Comparison of ENCODE assay signal across 16 cellular contexts in the genomic region with DNA sequence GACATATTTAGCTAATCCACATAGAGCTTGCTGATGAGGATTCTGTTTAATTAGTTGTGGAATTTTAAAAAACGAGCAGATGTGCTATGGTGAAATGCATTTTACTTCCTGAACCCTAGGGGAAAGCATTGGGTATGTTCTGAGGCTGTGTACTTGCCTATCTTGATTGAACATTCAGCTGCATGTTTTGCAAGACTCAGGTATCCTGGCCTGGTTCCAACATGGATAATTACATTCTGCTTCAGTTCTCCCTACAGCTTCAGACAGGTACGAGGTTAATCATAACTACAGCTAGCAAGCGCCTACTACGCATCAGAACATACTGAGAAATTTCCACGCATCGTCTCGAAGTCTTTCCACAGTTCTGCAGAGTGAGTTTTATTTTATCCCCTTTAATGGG.
DNase-seq lines count a peak whose midpoint lies in the region; ATAC-seq and TF ChIP-seq lines count a peak whose summit lies in the region.
"Had no signal": no experiment of that assay in that cellular context is flagged by ENCODE, and none has a peak within 500 bp of the region (broad histone marks: within the 10 kb centered on the region; RNA-seq: fewer than 3 reads in every experiment).

No MANE protein-coding gene starts in this region.

- no peaks in the 10 kb centered on the region for H3K9me3 ChIP-seq in mammary epithelial cell (replicated peaks; ENCODE audit: insufficient read depth, low read length)
- H3K9me3 ChIP-seq: BE2C had no signal

- no peak overlapping the region for H3K9ac ChIP-seq in mammary epithelial cell (ENCODE audit: insufficient read depth, low read length)

- no peaks in the 10 kb centered on the region for H3K27me3 ChIP-seq in mammary epithelial cell (ENCODE audit: insufficient read depth, low read length)
- H3K27me3 ChIP-seq: BE2C had no signal

- 57% methylated on average over 7 of the region's 7 CpGs for WGBS in mammary epithelial cell (ENCODE audit: low coverage, missing lambda C conversion rate)

- dilution Hi-C loops in mammary epithelial cell (cut with HindIII; ENCODE audit: low sequenced_read_pairs) = no loop called here

- peaks cover 28% of the 10 kb centered on the region for H3K79me2 ChIP-seq in mammary epithelial cell (ENCODE audit: insufficient read depth, low read length)

- peaks cover 2% of the 10 kb centered on the region for H3K36me3 ChIP-seq in mammary epithelial cell (ENCODE audit: insufficient read depth, low read length)
- H3K36me3 ChIP-seq: BE2C had no signal

- no peak for ATAC-seq in natural killer cell treated with Interleukin-12 subunit alpha and Interleukin-12 subunit beta and Interleukin-15 and Interleukin-18, amount 100 ng/mL, for 72 hours
- ATAC-seq: T-helper 17 cell had no signal

- no peaks in the 10 kb centered on the region for H4K20me1 ChIP-seq in mammary epithelial cell (ENCODE audit: insufficient read depth, low read length)

- no peak overlapping the region for H3K27ac Mint-ChIP-seq in Calu3 (ENCODE audit: unreplicated experiment)
- no peak overlapping the region for H3K27ac Mint-ChIP-seq in natural killer cell treated with Interleukin-12 subunit alpha and Interleukin-12 subunit beta and Interleukin-15 and Interleukin-18, amount 100 ng/mL, for 72 hours
- H3K27ac Mint-ChIP-seq: CD4-positive, alpha-beta T cell; T-helper 17 cell had no signal

- H3K27me3 Mint-ChIP-seq in Calu3 (ENCODE audit: unreplicated experiment) = peaks cover 22% of the 10 kb centered on the region
- H3K27me3 Mint-ChIP-seq in natural killer cell treated with Interleukin-12 subunit alpha and Interleukin-12 subunit beta and Interleukin-15 and Interleukin-18, amount 100 ng/mL, for 72 hours = peaks cover 13 to 15% of the 10 kb centered on the region in 2 donors

- in situ Hi-C loops in mammary epithelial cell (cut with MboI; ENCODE audit: low sequenced_read_pairs in 2 of 2) = no loop called here

- no peak overlapping the region for H2AFZ ChIP-seq in mammary epithelial cell (ENCODE audit: low read depth, low read length)

- intact Hi-C loops in Calu3 (cut with micrococcal nuclease; ENCODE audit: unreplicated experiment) (no loop called here), mammary epithelial cell (cut with micrococcal nuclease) (no loop called here)

- no peaks in the 10 kb centered on the region for H3K4me1 ChIP-seq in mammary epithelial cell (ENCODE audit: insufficient read depth, low read length)
- H3K4me1 ChIP-seq: BE2C had no signal

- DNase-seq in DMS79 treated with DMSO at 0.1 percent for 48 hours (lab: John Stamatoyannopoulos, UW) (peak; percentile 13), DMS79 (lab: John Stamatoyannopoulos, UW) (no peak), Calu3 (peak; percentile 32), NCI-H2171 treated with DMSO at 0.1 percent for 48 hours (lab: John Stamatoyannopoulos, UW) (peak; percentile 26), mammary epithelial cell (peak; percentile 41), cortex of kidney (lab: John Stamatoyannopoulos, UW) (no peak), D341Med (ENCODE audit: low spot score) (no peak)
- DNase-seq in natural killer cell treated with Interleukin-12 subunit alpha and Interleukin-12 subunit beta and Interleukin-15 and Interleukin-18, amount 100 ng/mL, for 72 hours (ENCODE audit: low spot score) = no peak
- DNase-seq: 8988T; BE2C; CD4-positive, alpha-beta T cell; KG1; NCI-H1694 treated with DMSO at 0.1 percent for 48 hours; NCI-H446; OCI-M1; T-helper 17 cell had no signal

- no peak overlapping the region for H3K27ac ChIP-seq in mammary epithelial cell (ENCODE audit: insufficient read depth, low read depth, low read length)

- H3K36me3 Mint-ChIP-seq in Calu3 (ENCODE audit: insufficient read depth, unreplicated experiment) = no peaks in the 10 kb centered on the region
- H3K36me3 Mint-ChIP-seq in natural killer cell treated with Interleukin-12 subunit alpha and Interleukin-12 subunit beta and Interleukin-15 and Interleukin-18, amount 100 ng/mL, for 72 hours = no peaks in the 10 kb centered on the region

- BruUV-seq in Calu3 (replicated peaks; lab: Mats Ljungman, UMichigan) (no TSS peak), mammary epithelial cell (replicated peaks; lab: Mats Ljungman, UMichigan) (no TSS peak)

- H3K4me3 Mint-ChIP-seq in Calu3 (ENCODE audit: low read depth, unreplicated experiment) = no peak overlapping the region
- H3K4me3 Mint-ChIP-seq in natural killer cell treated with Interleukin-12 subunit alpha and Interleukin-12 subunit beta and Interleukin-15 and Interleukin-18, amount 100 ng/mL, for 72 hours = no peak overlapping the region
- H3K4me3 Mint-ChIP-seq: CD4-positive, alpha-beta T cell; T-helper 17 cell had no signal

- H3K4me3 ChIP-seq in mammary epithelial cell (replicated peaks in 1 of 3; ENCODE audit: insufficient read depth in 1 of 3, low read depth in 2 of 3, low read length in 3 of 3) = no peak overlapping the region

- TF ChIP-seq CTCF in Calu3 (IDR thresholded peaks at IDR 0.05; ENCODE audit: unreplicated experiment) = no peak
- no peak for TF ChIP-seq CTCF in mammary epithelial cell (conservative IDR thresholded peaks at IDR 0.05 in 1 of 2, IDR thresholded peaks at IDR 0.05 in 1 of 2; ENCODE audit: extremely low read depth in 1 of 2, insufficient read depth in 1 of 2, low read depth in 1 of 2, low read length in 2 of 2)

- no peaks in the 10 kb centered on the region for H3K9me3 Mint-ChIP-seq in Calu3 (ENCODE audit: low read depth, unreplicated experiment)
- H3K9me3 Mint-ChIP-seq in natural killer cell treated with Interleukin-12 subunit alpha and Interleukin-12 subunit beta and Interleukin-15 and Interleukin-18, amount 100 ng/mL, for 72 hours = no peaks in the 10 kb centered on the region
- H3K9me3 Mint-ChIP-seq: CD4-positive, alpha-beta T cell had no signal

- peaks cover 12% of the 10 kb centered on the region for H3K4me1 Mint-ChIP-seq in Calu3 (ENCODE audit: low read depth, unreplicated experiment)
- H3K4me1 Mint-ChIP-seq in natural killer cell treated with Interleukin-12 subunit alpha and Interleukin-12 subunit beta and Interleukin-15 and Interleukin-18, amount 100 ng/mL, for 72 hours (ENCODE audit: low read depth in 2 of 2) = no peaks in the 10 kb centered on the region
- H3K4me1 Mint-ChIP-seq: T-helper 17 cell had no signal

- no peak overlapping the region for H3K4me2 ChIP-seq in mammary epithelial cell (ENCODE audit: insufficient read depth, low read depth, low read length)

- CTCF ChIA-PET in Calu3 (lab: Charles Lee) (interaction anchor here (1.1 to 1.7 kb wide), 2 partner anchors 11 to 125 kb away, joined by 3 to 4 read pairs; no protein-coding TSS in a partner anchor), mammary epithelial cell (lab: Charles Lee; ENCODE audit: low non-redundant PET) (no interaction called here)

Comparison
In these comparisons a context has a peak if more than half of its experiments do, and no peak if none do; other contexts are left out.
1. DNase-seq: peak in DMS79 treated with DMSO at 0.1 percent for 48 hours (single experiment), Calu3 (single experiment), NCI-H2171 treated with DMSO at 0.1 percent for 48 hours (single experiment) and mammary epithelial cell (single experiment); none in DMS79 (single experiment), natural killer cell treated with Interleukin-12 subunit alpha and Interleukin-12 subunit beta and Interleukin-15 and Interleukin-18, amount 100 ng/mL, for 72 hours (single experiment), cortex of kidney (single experiment) and D341Med (single experiment).